ENCODE assay signal across 8 cellular contexts in genomic region chr7:35802102-35802466, GRCh38. TPM values are rescaled to one million over a fixed set of nuclear protein-coding genes. Genes with fewer than 3 reads are reported as not detected.
A peak's percentile ranks its signal among the peaks of the same experiment; 100 is the strongest.
DNase-seq lines count a peak whose midpoint lies in the region; ATAC-seq, FAIRE-seq and TF ChIP-seq lines count a peak whose summit lies in the region.

No MANE protein-coding gene starts in this region.

- H4K91ac ChIP-seq in H1 (replicated peaks; ENCODE audit: insufficient read length, low read length): no peak overlapping the region

- H3K4me3 ChIP-seq in NB4 (ENCODE audit: low read depth, low read length): peak overlapping the region; percentile 80
- peak overlapping the region; percentile 84 to 94 (median 86) for H3K4me3 ChIP-seq in H1 (ENCODE audit: extremely low read depth in 1 of 4, insufficient read depth in 2 of 4, low read depth in 3 of 4, low read length in 4 of 4)

- no peak for TF ChIP-seq POLR2A in NB4 (IDR thresholded peaks at IDR 0.05; ENCODE audit: extremely low read depth, insufficient read length)
- no peak for TF ChIP-seq POLR2A in H1 (IDR thresholded peaks at IDR 0.05; ENCODE audit: control extremely low read depth in 1 of 2, low read depth in 2 of 2, low read length in 2 of 2)

- DNase-seq in NB4 (ENCODE audit: low read depth): no peak
- no peak for DNase-seq in H1 (ENCODE audit: low read depth in 1 of 2, low spot score in 2 of 2)
- no peak for DNase-seq in neural crest cell (ENCODE audit: low read depth, low spot score)
- no peak for DNase-seq in NCI-H1694 (lab: John Stamatoyannopoulos, UW)
- no peak for DNase-seq in KG1 (lab: John Stamatoyannopoulos, UW)

- peak overlapping the region; percentile 55 for H4K5ac ChIP-seq in H1 (ENCODE audit: insufficient read length, low read depth, low read length)

- no peak overlapping the region for H2BK5ac ChIP-seq in H1 (ENCODE audit: low read depth, low read length)

- no peak overlapping the region for H2AFZ ChIP-seq in H1 (ENCODE audit: low read length)

- TF ChIP-seq EP300 in H1 (IDR thresholded peaks at IDR 0.05; ENCODE audit: borderline replicate concordance in 1 of 2, low read depth in 2 of 2, low read length in 2 of 2): no peak

- H3K4me2 ChIP-seq in H1 (ENCODE audit: insufficient read depth in 1 of 2, low read depth in 2 of 2, low read length in 2 of 2): peak overlapping the region; percentile 44 to 74

- H3K4ac ChIP-seq in H1 (replicated peaks; ENCODE audit: insufficient read length, low read depth, low read length): no peak overlapping the region

- H3K56ac ChIP-seq in H1 (replicated peaks; ENCODE audit: insufficient read length, low read depth, low read length): no peak overlapping the region

- no peak overlapping the region for H3K18ac ChIP-seq in H1 (ENCODE audit: extremely low read depth, low read length)

- no peak overlapping the region for H3K14ac ChIP-seq in H1 (ENCODE audit: insufficient read length)

- no peaks in the 10 kb centered on the region for H3K27me3 ChIP-seq in H1 (replicated peaks in 1 of 4; ENCODE audit: control insufficient read depth in 3 of 4, extremely low read depth in 1 of 4, insufficient read depth in 3 of 4, low read length in 3 of 4)

- no peak overlapping the region for H2AK5ac ChIP-seq in H1 (ENCODE audit: low read depth, low read length)

- H2BK20ac ChIP-seq in H1 (ENCODE audit: low read length): no peak overlapping the region

- H3K79me2 ChIP-seq in H1 (ENCODE audit: control insufficient read depth in 1 of 2, insufficient read depth in 2 of 2, low read length in 2 of 2): peaks cover 20 to 52% of the 10 kb centered on the region in 2 experiments

- H3K79me1 ChIP-seq in H1 (ENCODE audit: low read depth, low read length): no peaks in the 10 kb centered on the region; the same call in 1 of the 2 replicates

- TF ChIP-seq CTCF in C4-2B (conservative IDR thresholded peaks at IDR 0.05) (peak; percentile 50), NB4 (IDR thresholded peaks at IDR 0.05; ENCODE audit: low read depth, low read length) (no peak), H1 (IDR thresholded peaks at IDR 0.05; ENCODE audit: control extremely low read depth in 1 of 3, insufficient read depth in 1 of 3, low read depth in 1 of 3, low read length in 3 of 3) (no peak), neural crest cell (conservative IDR thresholded peaks at IDR 0.05) (no peak)

- 3% methylated on average over 4 of the region's 4 CpGs; no CpG with 5 or more reads in 1 of the 2 experiments for WGBS in H1 (ENCODE audit: extremely low coverage in 1 of 2, insufficient coverage in 1 of 2, insufficient read length in 1 of 2, insufficient replicate concordance in 2 of 2, low coverage in 1 of 2, low lambda C conversion rate in 2 of 2, missing lambda C conversion rate in 1 of 2), 2 experiments

- H3K9ac ChIP-seq in H1 (replicated peaks in 1 of 4; ENCODE audit: extremely low read depth in 1 of 4, low read depth in 3 of 4, low read length in 3 of 4): peak overlapping the region in 2 of 4 experiments; percentile 6 to 82; a peak in 3 of 7 replicates

- POLR2A ChIA-PET in H1 (lab: Charles Lee; ENCODE audit: partially characterized antibody): interaction anchor here (1.2 to 4.8 kb wide), 7 partner anchors 8 to 106 kb away, joined by 3 to 38 read pairs (median 6); partner anchors contain the start of gene HERPUD2

- no peaks in the 10 kb centered on the region for H3K9me3 ChIP-seq in H1 (ENCODE audit: insufficient read depth in 2 of 2, low read depth in 1 of 2, low read length in 1 of 2)

- ATAC-seq in HG03439 (IDR thresholded peaks at IDR 0.05; ENCODE audit: unreplicated experiment) (no peak), GM21515 (IDR thresholded peaks at IDR 0.05; ENCODE audit: unreplicated experiment) (no peak)

- peak overlapping the region; percentile 94 for H3K27ac ChIP-seq in C4-2B
- no peak overlapping the region for H3K27ac ChIP-seq in H1 (ENCODE audit: low read depth, low read length)

- peaks cover 0 to 7% of the 10 kb centered on the region in 2 experiments for H4K20me1 ChIP-seq in H1 (replicated peaks in 1 of 2; ENCODE audit: control insufficient read depth in 1 of 2, insufficient read depth in 2 of 2, low read length in 2 of 2)

- H2BK12ac ChIP-seq in H1 (ENCODE audit: low read depth, low read length): no peak overlapping the region

- FAIRE-seq in H1 (lab: Jason Lieb, UNC): no peak

- H3K36me3 ChIP-seq in H1 (ENCODE audit: control insufficient read depth in 2 of 4, insufficient read depth in 4 of 4, low read length in 3 of 4): no peaks in the 10 kb centered on the region

- peaks cover 0 to 7% (median 1%) of the 10 kb centered on the region in 4 experiments; a peak in 3 of 7 replicates for H3K4me1 ChIP-seq in H1 (replicated peaks in 1 of 4; ENCODE audit: control insufficient read depth in 3 of 4, insufficient read depth in 4 of 4, low read length in 3 of 4)

- H3K4me1 Mint-ChIP-seq in neural crest cell: peaks cover 49% of the 10 kb centered on the region

- no peaks in the 10 kb centered on the region for H3K36me3 Mint-ChIP-seq in neural crest cell (ENCODE audit: low read depth)

- no peaks in the 10 kb centered on the region for H3K27me3 Mint-ChIP-seq in neural crest cell (ENCODE audit: low read depth)

- TF ChIP-seq RAD21 in H1 (IDR thresholded peaks at IDR 0.05 in 1 of 2, conservative IDR thresholded peaks at IDR 0.05 in 1 of 2; ENCODE audit: low read depth in 2 of 2, low read length in 2 of 2): no peak

- peak overlapping the region; percentile 92 for H3K27ac Mint-ChIP-seq in neural crest cell (ENCODE audit: unreplicated experiment)

- H2BK15ac ChIP-seq in H1 (ENCODE audit: low read length): no peak overlapping the region

- H3K9me3 Mint-ChIP-seq in neural crest cell: peaks cover 3% of the 10 kb centered on the region

- peaks cover 5% of the 10 kb centered on the region for H3K23me2 ChIP-seq in H1 (ENCODE audit: low read depth, low read length)

- H2BK120ac ChIP-seq in H1 (replicated peaks; ENCODE audit: low read depth, low read length): no peak overlapping the region

- peak overlapping the region; percentile 99 for H3K4me3 Mint-ChIP-seq in neural crest cell

- CTCF ChIA-PET in H1 (lab: Charles Lee; ENCODE audit: partially characterized antibody): interaction anchor here (0.6 to 3.9 kb wide), 7 partner anchors 17 to 105 kb away, joined by 3 to 18 read pairs (median 9); no protein-coding TSS in a partner anchor

- no peak overlapping the region for H3K23ac ChIP-seq in H1 (ENCODE audit: insufficient read length)

- no peak overlapping the region for H4K8ac ChIP-seq in H1 (ENCODE audit: extremely low read depth, insufficient read depth, low read length)

TF ChIP-seq in H1, 55 proteins besides CTCF, POLR2A, EP300 and RAD21 (continues in another document):
- 0 out of 2 replicates have a peak, but pooled peaks have one; percentile 10 for TF ChIP-seq SP1 (IDR thresholded peaks at IDR 0.05; ENCODE audit: low read depth, low read length)

RNA-seq across cellular contexts. Expression of gene SEPTIN7, which starts 1.2 kb away (rescaled TPM):
- total RNA-seq in H1 (2021; fragmentation: NEBNext Ultra II Directional; extraction: Animal tissue kit (Norgen Biotek cat#: 25700)): 177 and 183 TPM in 2 replicates
- 36.6 and 85.3 TPM in 2 replicates for polyA plus RNA-seq in H1 (2011; rRNA removed)
- 98.4 TPM for polyA plus RNA-seq in H1 (2011; cell fraction: cytosol; rRNA removed)
- polyA plus RNA-seq in H1 (2011; cell fraction: nucleus; rRNA removed): 20.1 TPM
- 93.7 to 256 TPM (median 114 TPM) in 4 replicates for polyA plus RNA-seq in H1 (2012, experiment 1 of 2)
- polyA plus RNA-seq in H1 (2012, experiment 2 of 2): 18.3 TPM
- polyA plus RNA-seq in H1 (2013, experiment 1 of 2): 128 TPM
- polyA plus RNA-seq in H1 (2013, experiment 2 of 2): 131 TPM
- polyA minus RNA-seq in H1 (2011; rRNA and poly(A)+ RNA removed): 79.6 and 117 TPM in 2 replicates
- 43.0 TPM for polyA minus RNA-seq in H1 (2011; cell fraction: cytosol; rRNA and poly(A)+ RNA removed)
- 86.5 TPM for polyA minus RNA-seq in H1 (2011; cell fraction: nucleus; rRNA and poly(A)+ RNA removed)
- total RNA-seq in neural crest cell: 210 and 223 TPM in 2 replicates
